ENCODE assay signal across 13 cellular contexts in genomic region chr14:51424569-51425251, GRCh38.
DNase-seq lines count a peak whose midpoint lies in the region; ATAC-seq and TF ChIP-seq lines count a peak whose summit lies in the region.
"Had no signal": no experiment of that assay in that cellular context is flagged by ENCODE, and none has a peak within 500 bp of the region (broad histone marks: within the 10 kb centered on the region; RNA-seq: fewer than 3 reads in every experiment).

No MANE protein-coding gene starts in this region.

- peaks cover 0 to 15% of the 10 kb centered on the region in 2 donors for H3K4me1 ChIP-seq in right atrium auricular region
- H3K4me1 ChIP-seq in gastrocnemius medialis = peaks cover 0 to 4% of the 10 kb centered on the region in 2 donors
- H3K4me1 ChIP-seq: ascending aorta had no signal

- no peak overlapping the region for H3K4me3 ChIP-seq in brain microvascular endothelial cell (ENCODE audit: low read depth, low read length)
- no peak overlapping the region for H3K4me3 ChIP-seq in right atrium auricular region
- no peak overlapping the region for H3K4me3 ChIP-seq in gastrocnemius medialis
- H3K4me3 ChIP-seq: ascending aorta had no signal

- peaks cover 0 to 4% of the 10 kb centered on the region in 2 donors for H3K9me3 ChIP-seq in right atrium auricular region
- H3K9me3 ChIP-seq in gastrocnemius medialis = no peaks in the 10 kb centered on the region
- H3K9me3 ChIP-seq: ascending aorta had no signal

- ATAC-seq in gastrocnemius medialis = peak; percentile 77 to 80
- no peak for ATAC-seq in HG02970 (IDR thresholded peaks at IDR 0.05; ENCODE audit: low FRiP score, unreplicated experiment)
- ATAC-seq: PC-3 had no signal

- intact Hi-C loops in gastrocnemius medialis (cut with DNase I; ENCODE audit: low total_unique reads) = no loop called here

- in situ Hi-C loops in brain microvascular endothelial cell (cut with HindIII; ENCODE audit: low pct_ligation_motif_present, low sequenced_read_pairs) (no loop called here), gastrocnemius medialis (cut with MboI; ENCODE audit: low sequenced_read_pairs in 4 of 4) (no loop called here)

- DNase-seq in GM03348 (ENCODE audit: low spot score) = peak; percentile 61
- peak; percentile 84 for DNase-seq in brain microvascular endothelial cell
- DNase-seq in right atrium auricular region (ENCODE audit: low spot score) = no peak
- peak; percentile 15 to 39 for DNase-seq in gastrocnemius medialis
- DNase-seq in NCI-H2171 (lab: John Stamatoyannopoulos, UW) = no peak
- no peak for DNase-seq in stimulated activated CD4-positive, alpha-beta T cell treated with anti-CD3 and anti-CD28 coated beads, Interleukin-1b, Interleukin-23, amount 100 ng/mL, for 48 hours
- DNase-seq in erythroblast (lab: John Stamatoyannopoulos, UW) = no peak
- DNase-seq: activated CD8-positive, alpha-beta memory T cell treated with anti-CD3 and anti-CD28 coated beads, Interleukin-2, amount 50 U/mL, for 4 hours; KG1; NCI-H2107; PC-3 had no signal

- no peaks in the 10 kb centered on the region for H3K36me3 ChIP-seq in brain microvascular endothelial cell (replicated peaks)
- H3K36me3 ChIP-seq in right atrium auricular region = no peaks in the 10 kb centered on the region
- no peaks in the 10 kb centered on the region for H3K36me3 ChIP-seq in gastrocnemius medialis
- H3K36me3 ChIP-seq: ascending aorta had no signal

- H3K27ac ChIP-seq in brain microvascular endothelial cell (peak overlapping the region; percentile 65), right atrium auricular region (peak overlapping the region; percentile 56 to 71), gastrocnemius medialis (peak overlapping the region; percentile 30 to 70 (median 60))

- no peak for TF ChIP-seq POLR2A in gastrocnemius medialis (IDR thresholded peaks at IDR 0.05)
- TF ChIP-seq POLR2A in erythroblast (IDR thresholded peaks at IDR 0.05; ENCODE audit: low read length) = no peak

- H3K27me3 ChIP-seq in brain microvascular endothelial cell (replicated peaks) (no peaks in the 10 kb centered on the region), right atrium auricular region (no peaks in the 10 kb centered on the region), gastrocnemius medialis (no peaks in the 10 kb centered on the region)
- H3K27me3 ChIP-seq: ascending aorta had no signal

- TF ChIP-seq CTCF in brain microvascular endothelial cell (IDR thresholded peaks at IDR 0.05; ENCODE audit: low read depth, low read length, missing control alignments) (no peak), right atrium auricular region (IDR thresholded peaks at IDR 0.05) (no peak), gastrocnemius medialis (IDR thresholded peaks at IDR 0.05 in 4 of 5, conservative IDR thresholded peaks at IDR 0.05 in 1 of 5) (no peak)

Comparison
In these comparisons a context has a peak if more than half of its experiments do, and no peak if none do; other contexts are left out.
1. DNase-seq: peak in GM03348 (single experiment), brain microvascular endothelial cell (single experiment) and gastrocnemius medialis (2 of 2); none in right atrium auricular region (single experiment), NCI-H2171 (single experiment), stimulated activated CD4-positive, alpha-beta T cell treated with anti-CD3 and anti-CD28 coated beads, Interleukin-1b, Interleukin-23, amount 100 ng/mL, for 48 hours (single experiment) and erythroblast (0 of 2).
2. Peak in every context shown above with its lines, with median percentiles within 50 percentile points of each other: H3K27ac ChIP-seq.